Comparison of ENCODE assay signal across 1 cellular context in the genomic region with DNA sequence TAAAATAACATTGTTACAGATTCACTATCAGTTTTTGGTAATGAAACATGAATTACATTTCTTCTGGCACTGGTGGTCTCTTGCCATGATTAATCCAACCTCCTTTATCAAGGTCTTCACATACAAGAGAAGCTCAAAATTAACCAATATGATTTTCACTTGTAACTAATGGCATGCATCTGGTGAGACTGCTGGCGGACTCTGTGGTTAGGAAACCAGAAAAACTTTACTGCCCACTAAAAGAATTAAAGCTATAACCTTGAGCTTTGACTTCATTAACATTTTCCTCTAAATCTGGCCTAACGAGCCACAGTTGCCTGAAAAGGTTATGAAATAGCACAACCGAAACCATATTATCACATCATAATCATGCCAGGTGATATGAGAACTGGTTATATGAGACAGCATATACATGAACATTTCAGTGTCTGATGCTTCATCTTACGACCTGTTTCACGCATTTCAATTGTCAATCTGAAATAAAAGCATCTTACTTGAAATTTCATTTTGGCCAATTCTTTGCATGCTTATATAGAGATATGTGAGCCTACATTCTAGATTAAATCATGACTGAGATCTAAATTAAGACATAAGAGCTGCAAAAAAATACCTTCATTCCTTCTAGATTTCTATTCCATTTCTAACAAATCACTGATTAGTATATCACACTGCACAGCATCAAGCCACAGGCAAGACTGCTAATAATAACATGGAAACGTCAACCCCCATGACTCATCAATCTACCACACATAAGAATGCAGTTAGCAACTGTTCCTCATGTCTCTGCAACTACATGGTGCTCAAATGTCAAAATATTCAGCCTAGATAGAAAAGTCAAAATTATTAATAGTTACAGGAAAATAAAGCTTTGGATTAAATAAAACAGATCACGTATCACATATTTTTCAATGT.
TF ChIP-seq lines count a peak whose summit lies in the region.

No MANE protein-coding gene starts in this region.

TF ChIP-seq in WTC11, 78 proteins besides CTCF, POLR2A, EP300 and RAD21 (continued from another document):
- TF ChIP-seq, protein P1, sequence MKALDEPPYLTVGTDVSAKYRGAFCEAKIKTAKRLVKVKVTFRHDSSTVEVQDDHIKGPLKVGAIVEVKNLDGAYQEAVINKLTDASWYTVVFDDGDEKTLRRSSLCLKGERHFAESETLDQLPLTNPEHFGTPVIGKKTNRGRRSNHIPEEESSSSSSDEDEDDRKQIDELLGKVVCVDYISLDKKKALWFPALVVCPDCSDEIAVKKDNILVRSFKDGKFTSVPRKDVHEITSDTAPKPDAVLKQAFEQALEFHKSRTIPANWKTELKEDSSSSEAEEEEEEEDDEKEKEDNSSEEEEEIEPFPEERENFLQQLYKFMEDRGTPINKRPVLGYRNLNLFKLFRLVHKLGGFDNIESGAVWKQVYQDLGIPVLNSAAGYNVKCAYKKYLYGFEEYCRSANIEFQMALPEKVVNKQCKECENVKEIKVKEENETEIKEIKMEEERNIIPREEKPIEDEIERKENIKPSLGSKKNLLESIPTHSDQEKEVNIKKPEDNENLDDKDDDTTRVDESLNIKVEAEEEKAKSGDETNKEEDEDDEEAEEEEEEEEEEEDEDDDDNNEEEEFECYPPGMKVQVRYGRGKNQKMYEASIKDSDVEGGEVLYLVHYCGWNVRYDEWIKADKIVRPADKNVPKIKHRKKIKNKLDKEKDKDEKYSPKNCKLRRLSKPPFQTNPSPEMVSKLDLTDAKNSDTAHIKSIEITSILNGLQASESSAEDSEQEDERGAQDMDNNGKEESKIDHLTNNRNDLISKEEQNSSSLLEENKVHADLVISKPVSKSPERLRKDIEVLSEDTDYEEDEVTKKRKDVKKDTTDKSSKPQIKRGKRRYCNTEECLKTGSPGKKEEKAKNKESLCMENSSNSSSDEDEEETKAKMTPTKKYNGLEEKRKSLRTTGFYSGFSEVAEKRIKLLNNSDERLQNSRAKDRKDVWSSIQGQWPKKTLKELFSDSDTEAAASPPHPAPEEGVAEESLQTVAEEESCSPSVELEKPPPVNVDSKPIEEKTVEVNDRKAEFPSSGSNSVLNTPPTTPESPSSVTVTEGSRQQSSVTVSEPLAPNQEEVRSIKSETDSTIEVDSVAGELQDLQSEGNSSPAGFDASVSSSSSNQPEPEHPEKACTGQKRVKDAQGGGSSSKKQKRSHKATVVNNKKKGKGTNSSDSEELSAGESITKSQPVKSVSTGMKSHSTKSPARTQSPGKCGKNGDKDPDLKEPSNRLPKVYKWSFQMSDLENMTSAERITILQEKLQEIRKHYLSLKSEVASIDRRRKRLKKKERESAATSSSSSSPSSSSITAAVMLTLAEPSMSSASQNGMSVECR (CRISPR knock-in tag; IDR thresholded peaks at IDR 0.05; ENCODE audit: borderline replicate concordance) = no peak
- TF ChIP-seq, protein P2, sequence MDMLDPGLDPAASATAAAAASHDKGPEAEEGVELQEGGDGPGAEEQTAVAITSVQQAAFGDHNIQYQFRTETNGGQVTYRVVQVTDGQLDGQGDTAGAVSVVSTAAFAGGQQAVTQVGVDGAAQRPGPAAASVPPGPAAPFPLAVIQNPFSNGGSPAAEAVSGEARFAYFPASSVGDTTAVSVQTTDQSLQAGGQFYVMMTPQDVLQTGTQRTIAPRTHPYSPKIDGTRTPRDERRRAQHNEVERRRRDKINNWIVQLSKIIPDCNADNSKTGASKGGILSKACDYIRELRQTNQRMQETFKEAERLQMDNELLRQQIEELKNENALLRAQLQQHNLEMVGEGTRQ (CRISPR knock-in tag; IDR thresholded peaks at IDR 0.05) = no peak
- TF ChIP-seq IRF2 (CRISPR knock-in tag; IDR thresholded peaks at IDR 0.05; ENCODE audit: borderline replicate concordance, low read depth) = no peak
- TF ChIP-seq, protein P3, sequence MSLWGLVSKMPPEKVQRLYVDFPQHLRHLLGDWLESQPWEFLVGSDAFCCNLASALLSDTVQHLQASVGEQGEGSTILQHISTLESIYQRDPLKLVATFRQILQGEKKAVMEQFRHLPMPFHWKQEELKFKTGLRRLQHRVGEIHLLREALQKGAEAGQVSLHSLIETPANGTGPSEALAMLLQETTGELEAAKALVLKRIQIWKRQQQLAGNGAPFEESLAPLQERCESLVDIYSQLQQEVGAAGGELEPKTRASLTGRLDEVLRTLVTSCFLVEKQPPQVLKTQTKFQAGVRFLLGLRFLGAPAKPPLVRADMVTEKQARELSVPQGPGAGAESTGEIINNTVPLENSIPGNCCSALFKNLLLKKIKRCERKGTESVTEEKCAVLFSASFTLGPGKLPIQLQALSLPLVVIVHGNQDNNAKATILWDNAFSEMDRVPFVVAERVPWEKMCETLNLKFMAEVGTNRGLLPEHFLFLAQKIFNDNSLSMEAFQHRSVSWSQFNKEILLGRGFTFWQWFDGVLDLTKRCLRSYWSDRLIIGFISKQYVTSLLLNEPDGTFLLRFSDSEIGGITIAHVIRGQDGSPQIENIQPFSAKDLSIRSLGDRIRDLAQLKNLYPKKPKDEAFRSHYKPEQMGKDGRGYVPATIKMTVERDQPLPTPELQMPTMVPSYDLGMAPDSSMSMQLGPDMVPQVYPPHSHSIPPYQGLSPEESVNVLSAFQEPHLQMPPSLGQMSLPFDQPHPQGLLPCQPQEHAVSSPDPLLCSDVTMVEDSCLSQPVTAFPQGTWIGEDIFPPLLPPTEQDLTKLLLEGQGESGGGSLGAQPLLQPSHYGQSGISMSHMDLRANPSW (CRISPR knock-in tag; conservative IDR thresholded peaks at IDR 0.05; ENCODE audit: low read depth) = no peak
- no peak for TF ChIP-seq JUN (CRISPR knock-in tag; IDR thresholded peaks at IDR 0.05)
- no peak for TF ChIP-seq GTF2I (CRISPR knock-in tag; conservative IDR thresholded peaks at IDR 0.05)
- TF ChIP-seq SOX15 (CRISPR knock-in tag; IDR thresholded peaks at IDR 0.05) = no peak
- TF ChIP-seq, protein P4, sequence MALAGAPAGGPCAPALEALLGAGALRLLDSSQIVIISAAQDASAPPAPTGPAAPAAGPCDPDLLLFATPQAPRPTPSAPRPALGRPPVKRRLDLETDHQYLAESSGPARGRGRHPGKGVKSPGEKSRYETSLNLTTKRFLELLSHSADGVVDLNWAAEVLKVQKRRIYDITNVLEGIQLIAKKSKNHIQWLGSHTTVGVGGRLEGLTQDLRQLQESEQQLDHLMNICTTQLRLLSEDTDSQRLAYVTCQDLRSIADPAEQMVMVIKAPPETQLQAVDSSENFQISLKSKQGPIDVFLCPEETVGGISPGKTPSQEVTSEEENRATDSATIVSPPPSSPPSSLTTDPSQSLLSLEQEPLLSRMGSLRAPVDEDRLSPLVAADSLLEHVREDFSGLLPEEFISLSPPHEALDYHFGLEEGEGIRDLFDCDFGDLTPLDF (CRISPR knock-in tag; IDR thresholded peaks at IDR 0.05) = no peak
- TF ChIP-seq, protein P5, sequence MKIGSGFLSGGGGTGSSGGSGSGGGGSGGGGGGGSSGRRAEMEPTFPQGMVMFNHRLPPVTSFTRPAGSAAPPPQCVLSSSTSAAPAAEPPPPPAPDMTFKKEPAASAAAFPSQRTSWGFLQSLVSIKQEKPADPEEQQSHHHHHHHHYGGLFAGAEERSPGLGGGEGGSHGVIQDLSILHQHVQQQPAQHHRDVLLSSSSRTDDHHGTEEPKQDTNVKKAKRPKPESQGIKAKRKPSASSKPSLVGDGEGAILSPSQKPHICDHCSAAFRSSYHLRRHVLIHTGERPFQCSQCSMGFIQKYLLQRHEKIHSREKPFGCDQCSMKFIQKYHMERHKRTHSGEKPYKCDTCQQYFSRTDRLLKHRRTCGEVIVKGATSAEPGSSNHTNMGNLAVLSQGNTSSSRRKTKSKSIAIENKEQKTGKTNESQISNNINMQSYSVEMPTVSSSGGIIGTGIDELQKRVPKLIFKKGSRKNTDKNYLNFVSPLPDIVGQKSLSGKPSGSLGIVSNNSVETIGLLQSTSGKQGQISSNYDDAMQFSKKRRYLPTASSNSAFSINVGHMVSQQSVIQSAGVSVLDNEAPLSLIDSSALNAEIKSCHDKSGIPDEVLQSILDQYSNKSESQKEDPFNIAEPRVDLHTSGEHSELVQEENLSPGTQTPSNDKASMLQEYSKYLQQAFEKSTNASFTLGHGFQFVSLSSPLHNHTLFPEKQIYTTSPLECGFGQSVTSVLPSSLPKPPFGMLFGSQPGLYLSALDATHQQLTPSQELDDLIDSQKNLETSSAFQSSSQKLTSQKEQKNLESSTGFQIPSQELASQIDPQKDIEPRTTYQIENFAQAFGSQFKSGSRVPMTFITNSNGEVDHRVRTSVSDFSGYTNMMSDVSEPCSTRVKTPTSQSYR (CRISPR knock-in tag; IDR thresholded peaks at IDR 0.05) = no peak
